In genomic region chr13:113430378-113431110, GRCh38 we compare ENCODE assay signal across 21 cellular contexts. TPM values are rescaled to one million over a fixed set of nuclear protein-coding genes. Genes with fewer than 3 reads are reported as not detected.
DNase-seq lines count a peak whose midpoint lies in the region; ATAC-seq and TF ChIP-seq lines count a peak whose summit lies in the region.
"Had no signal": no experiment of that assay in that cellular context is flagged by ENCODE, and none has a peak within 500 bp of the region (broad histone marks: within the 10 kb centered on the region; RNA-seq: fewer than 3 reads in every experiment).

No MANE protein-coding gene starts in this region.

- H3K27ac ChIP-seq in BLaER1 treated with 17β-estradiol and CSF1 and Interleukin-3, amounts not matched to agents 10 nM and 100 nM: 0 out of 22 replicates have a peak overlapping the region, but pooled peaks of 1 of the 11 experiments have one; percentile 19
- H3K27ac ChIP-seq: A549, C4-2B, Peyer's patch had no signal

- peaks cover 0 to 59% (median 0%) of the 10 kb centered on the region in 11 experiments; a peak in 7 of 22 replicates for H3K27me3 ChIP-seq in BLaER1 treated with 17β-estradiol and CSF1 and Interleukin-3, amounts not matched to agents 10 nM and 100 nM
- H3K27me3 ChIP-seq: Peyer's patch had no signal

- H3K4me2 ChIP-seq in BLaER1 treated with 17β-estradiol and CSF1 and Interleukin-3, amounts not matched to agents 10 nM and 100 nM: peak overlapping the region in 8 of 11 experiments; percentile 80 to 98 (median 92); a peak in 15 of 22 replicates
- H3K4me2 ChIP-seq: A549 had no signal

- TF ChIP-seq CTCF in chondrocyte (IDR thresholded peaks at IDR 0.05) (no peak), progenitor cell of endocrine pancreas (IDR thresholded peaks at IDR 0.05; ENCODE audit: unreplicated experiment) (no peak), WTC11 (IDR thresholded peaks at IDR 0.05) (no peak)

- H3K9ac ChIP-seq in BLaER1 treated with 17β-estradiol and CSF1 and Interleukin-3, amounts not matched to agents 10 nM and 100 nM: no peak overlapping the region

- H3K4me3 ChIP-seq in BLaER1 treated with 17β-estradiol and CSF1 and Interleukin-3, amounts not matched to agents 10 nM and 100 nM: no peak overlapping the region
- H3K4me3 ChIP-seq: A549, Peyer's patch had no signal

- H3K9me3 Mint-ChIP-seq in chondrocyte (ENCODE audit: low read depth) (no peaks in the 10 kb centered on the region), progenitor cell of endocrine pancreas (ENCODE audit: low read depth) (no peaks in the 10 kb centered on the region), WTC11 (no peaks in the 10 kb centered on the region)
- H3K9me3 Mint-ChIP-seq: CD8-positive, alpha-beta memory T cell had no signal

- intact Hi-C loops in left ventricle myocardium superior (cut with micrococcal nuclease): no loop called here

- no peaks in the 10 kb centered on the region for H3K36me3 ChIP-seq in BLaER1 treated with 17β-estradiol and CSF1 and Interleukin-3, amounts not matched to agents 10 nM and 100 nM
- H3K36me3 ChIP-seq: Peyer's patch had no signal

- H4K20me1 ChIP-seq in BLaER1 treated with 17β-estradiol and CSF1 and Interleukin-3, amounts not matched to agents 10 nM and 100 nM: no peaks in the 10 kb centered on the region; a peak in 1 of 22 replicates

- H3K27ac Mint-ChIP-seq in chondrocyte (ENCODE audit: unreplicated experiment) (no peak overlapping the region), progenitor cell of endocrine pancreas (peak overlapping the region; percentile 65), WTC11 (no peak overlapping the region)
- H3K27ac Mint-ChIP-seq: CD8-positive, alpha-beta memory T cell had no signal

- no peak overlapping the region for H3K4me3 Mint-ChIP-seq in chondrocyte (ENCODE audit: unreplicated experiment)
- H3K4me3 Mint-ChIP-seq in progenitor cell of endocrine pancreas (ENCODE audit: low read depth): no peak overlapping the region
- H3K4me3 Mint-ChIP-seq in WTC11: no peak overlapping the region
- H3K4me3 Mint-ChIP-seq: CD8-positive, alpha-beta memory T cell had no signal

- POLR2A ChIA-PET in WTC11 (lab: Charles Lee): interaction anchor here (0.6 kb wide), 1 partner anchor 9 kb away, joined by 3 read pairs; no protein-coding TSS in a partner anchor

- ATAC-seq in left ventricle myocardium superior (peak; percentile 63), WTC11 (no peak), HG02840 (IDR thresholded peaks at IDR 0.05; ENCODE audit: low FRiP score, unreplicated experiment) (no peak), HG02588 (IDR thresholded peaks at IDR 0.05; ENCODE audit: unreplicated experiment) (no peak)
- ATAC-seq: A549 had no signal

- no peaks in the 10 kb centered on the region for H3K27me3 Mint-ChIP-seq in chondrocyte (ENCODE audit: low read depth)
- H3K27me3 Mint-ChIP-seq in progenitor cell of endocrine pancreas: no peaks in the 10 kb centered on the region
- no peaks in the 10 kb centered on the region for H3K27me3 Mint-ChIP-seq in WTC11 (ENCODE audit: low read depth)
- H3K27me3 Mint-ChIP-seq: CD8-positive, alpha-beta memory T cell had no signal

- H3K4me1 Mint-ChIP-seq in chondrocyte (ENCODE audit: low read depth): peaks cover 15% of the 10 kb centered on the region
- H3K4me1 Mint-ChIP-seq in progenitor cell of endocrine pancreas (ENCODE audit: low read depth): no peaks in the 10 kb centered on the region
- no peaks in the 10 kb centered on the region for H3K4me1 Mint-ChIP-seq in WTC11
- H3K4me1 Mint-ChIP-seq: CD8-positive, alpha-beta memory T cell had no signal

- DNase-seq in chondrocyte (ENCODE audit: low spot score) (peak; percentile 82), left ventricle myocardium superior (no peak), progenitor cell of endocrine pancreas (ENCODE audit: low spot score, unreplicated experiment) (no peak), WTC11 (ENCODE audit: low spot score) (no peak), anterior cingulate cortex (lab: John Stamatoyannopoulos, UW) (no peak)
- DNase-seq: DMS53, GDM1, Karpas-422, MV-4-11, NCI-H1105 treated with DMSO at 0.1 percent for 48 hours, NCI-H2081 treated with DMSO at 0.1 percent for 48 hours, NCI-H2171 treated with DMSO at 0.1 percent for 48 hours, NCI-H524 treated with DMSO at 0.1 percent for 48 hours, NCI-H82, Peyer's patch had no signal

- H3K36me3 Mint-ChIP-seq in chondrocyte (ENCODE audit: low read depth) (peaks cover 3% of the 10 kb centered on the region), progenitor cell of endocrine pancreas (ENCODE audit: insufficient read depth) (peaks cover 4% of the 10 kb centered on the region), WTC11 (no peaks in the 10 kb centered on the region)
- H3K36me3 Mint-ChIP-seq: CD8-positive, alpha-beta memory T cell had no signal

- H3K4me1 ChIP-seq in BLaER1 treated with 17β-estradiol and CSF1 and Interleukin-3, amounts not matched to agents 10 nM and 100 nM: peaks cover 28 to 88% (median 81%) of the 10 kb centered on the region in 10 experiments
- H3K4me1 ChIP-seq: A549, Peyer's patch had no signal

- CTCF ChIA-PET in WTC11 (lab: Charles Lee): interaction anchor here (0.5 to 1.2 kb wide), 3 partner anchors 21 to 148 kb away, joined by 3 to 5 read pairs (median 4); no protein-coding TSS in a partner anchor

- no peaks in the 10 kb centered on the region for H3K9me3 ChIP-seq in BLaER1 treated with 17β-estradiol and CSF1 and Interleukin-3, amounts not matched to agents 10 nM and 100 nM (replicated peaks in 1 of 11)
- H3K9me3 ChIP-seq: A549, Peyer's patch had no signal

TF ChIP-seq in WTC11, 78 proteins besides CTCF, POLR2A, EP300 and RAD21:
- TF ChIP-seq E2F4 (CRISPR knock-in tag; IDR thresholded peaks at IDR 0.05; ENCODE audit: borderline replicate concordance, low read depth): no peak
- TF ChIP-seq FOXP1 (CRISPR knock-in tag; IDR thresholded peaks at IDR 0.05; ENCODE audit: borderline replicate concordance): no peak

RNA-seq across cellular contexts. Expression of gene ADPRHL1, which starts 22.7 kb away (rescaled TPM):
- total RNA-seq in chondrocyte (6.3 to 8.8 TPM (median 8.4 TPM) in 3 replicates), left ventricle myocardium superior (442 TPM), progenitor cell of endocrine pancreas (5.2 and 6.8 TPM in 2 replicates), WTC11 (2021) (1.0 to 1.5 TPM (median 1.4 TPM) in 3 replicates)

RNA-seq across cellular contexts. Expression of gene DCUN1D2, which starts 60.0 kb away (rescaled TPM):
- total RNA-seq in chondrocyte (17.0 to 24.9 TPM (median 19.5 TPM) in 3 replicates), left ventricle myocardium superior (242 TPM), progenitor cell of endocrine pancreas (44.9 and 51.2 TPM in 2 replicates), WTC11 (2021) (34.0 to 42.5 TPM (median 36.0 TPM) in 3 replicates)

Comparison
In these comparisons a context has a peak if more than half of its experiments do, and no peak if none do; other contexts are left out.
1. RNA of gene ADPRHL1, which starts 22.7 kb away (total RNA-seq): 442 TPM in left ventricle myocardium superior (single experiment); 6.3 to 8.8 TPM in chondrocyte, 5.2 to 6.8 TPM in progenitor cell of endocrine pancreas and 1.0 to 1.5 TPM in WTC11; every median in the first group is over 10 times any median in the second.